ENCODE assay signal across 36 cellular contexts in the genomic region with DNA sequence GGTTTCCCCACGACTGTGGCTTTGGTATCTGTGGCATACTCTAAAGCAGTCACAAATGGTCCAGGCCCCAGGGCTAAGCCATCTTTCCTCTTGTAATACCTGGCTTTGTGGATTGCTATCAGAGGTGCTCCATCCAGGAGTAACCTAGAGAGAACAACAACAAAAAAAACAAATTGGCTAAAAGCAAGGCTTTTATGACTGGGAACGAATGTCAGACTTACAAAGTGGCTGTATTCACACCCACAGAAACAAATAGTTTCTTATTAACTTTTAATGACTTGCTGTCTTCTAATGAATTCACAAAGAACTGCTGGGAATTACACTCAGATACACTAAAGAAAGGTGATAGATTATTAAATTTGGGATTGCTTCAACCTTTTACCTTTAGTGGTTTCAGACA.
"Had no signal": no experiment of that assay in that cellular context is flagged by ENCODE, and none has a peak within 500 bp of the region (broad histone marks: within the 10 kb centered on the region; RNA-seq: fewer than 3 reads in every experiment).

No MANE protein-coding gene starts in this region.

- H3K27me3 ChIP-seq: esophagus squamous epithelium, gastroesophageal sphincter, heart right ventricle had no signal

- H3K4me1 ChIP-seq: esophagus squamous epithelium, gastroesophageal sphincter, heart right ventricle had no signal

- H3K4me3 ChIP-seq: esophagus squamous epithelium, gastroesophageal sphincter, heart right ventricle had no signal

- H3K9me3 ChIP-seq: esophagus squamous epithelium, gastroesophageal sphincter, heart right ventricle had no signal

- H3K27ac ChIP-seq: epithelial cell of prostate, esophagus squamous epithelium, gastroesophageal sphincter, heart right ventricle, WERI-Rb-1 had no signal

- H3K9me3 Mint-ChIP-seq: activated CD4-positive, alpha-beta memory T cell treated with anti-CD3 and anti-CD28 coated beads for 36 hours; activated CD4-positive, alpha-beta T cell treated with anti-CD3 and anti-CD28 coated beads, Interleukin-2, amount 10 ng/mL, durations not matched to agents 24 days and 14 days; activated naive CD4-positive, alpha-beta T cell treated with anti-CD3 and anti-CD28 coated beads, Interleukin-2, amount 10 ng/mL, durations not matched to agents 7 days and 5 days; activated T-helper 1 cell treated with anti-CD3 and anti-CD28 coated beads, Interleukin-12 subunit alpha, Interleukin-12 subunit beta, Interleukin-2, Interleukin-4 antibody, amounts not matched to agents 30 ng/mL and 10 ng/mL and 1 ng/mL, durations not matched to agents 14 hours and 24 hours and 36 hours; activated T-helper 2 cell treated with anti-CD3 and anti-CD28 coated beads, Interferon-gamma antibody, Interleukin-2, Interleukin-4, amounts not matched to agents 10 μg/mL and 5 μg/mL and 100 μg/mL, durations not matched to agents 14 hours and 24 hours and 36 hours; effector memory CD8-positive, alpha-beta T cell; T-helper 2 cell treated with Interferon-gamma antibody and Interleukin-4, amounts not matched to agents 5 μg/mL and 100 μg/mL, for 36 hours had no signal

- ATAC-seq: activated CD4-positive, alpha-beta T cell treated with anti-CD3 and anti-CD28 coated beads for 36 hours; activated CD8-positive, alpha-beta memory T cell treated with anti-CD3 and anti-CD28 coated beads, Interleukin-2, amount 10 ng/mL, durations not matched to agents 7 days and 5 days; activated CD8-positive, alpha-beta T cell treated with anti-CD3 and anti-CD28 coated beads, Interleukin-2, amount 10 ng/mL, durations not matched to agents 7 days and 5 days; effector memory CD8-positive, alpha-beta T cell; gastroesophageal sphincter; heart right ventricle; T-helper 17 cell had no signal

- H3K27ac Mint-ChIP-seq: activated CD4-positive, alpha-beta memory T cell treated with anti-CD3 and anti-CD28 coated beads for 36 hours; activated CD4-positive, alpha-beta T cell treated with anti-CD3 and anti-CD28 coated beads for 36 hours; activated CD4-positive, alpha-beta T cell treated with anti-CD3 and anti-CD28 coated beads, Interleukin-2, amount 10 ng/mL, durations not matched to agents 24 days and 14 days; activated CD8-positive, alpha-beta memory T cell treated with anti-CD3 and anti-CD28 coated beads, Interleukin-2, amount 10 ng/mL, durations not matched to agents 7 days and 5 days; activated CD8-positive, alpha-beta T cell treated with anti-CD3 and anti-CD28 coated beads, Interleukin-2, amount 10 ng/mL, durations not matched to agents 7 days and 5 days; activated naive CD4-positive, alpha-beta T cell treated with anti-CD3 and anti-CD28 coated beads, Interleukin-2, amount 10 ng/mL, durations not matched to agents 7 days and 5 days; activated naive CD8-positive, alpha-beta T cell; activated T-helper 1 cell treated with anti-CD3 and anti-CD28 coated beads, Interleukin-12 subunit alpha, Interleukin-12 subunit beta, Interleukin-2, Interleukin-4 antibody, amounts not matched to agents 30 ng/mL and 10 ng/mL and 1 ng/mL, durations not matched to agents 14 hours and 24 hours and 36 hours; activated T-helper 2 cell treated with anti-CD3 and anti-CD28 coated beads, Interferon-gamma antibody, Interleukin-2, Interleukin-4, amounts not matched to agents 10 μg/mL and 5 μg/mL and 100 μg/mL, durations not matched to agents 14 hours and 24 hours and 36 hours; effector memory CD8-positive, alpha-beta T cell; T-helper 17 cell; T-helper 2 cell treated with Interferon-gamma antibody and Interleukin-4, amounts not matched to agents 5 μg/mL and 100 μg/mL, for 36 hours had no signal

- H3K4me3 Mint-ChIP-seq: activated CD4-positive, alpha-beta memory T cell treated with anti-CD3 and anti-CD28 coated beads for 36 hours; activated CD4-positive, alpha-beta T cell treated with anti-CD3 and anti-CD28 coated beads for 36 hours; activated CD4-positive, alpha-beta T cell treated with anti-CD3 and anti-CD28 coated beads, Interleukin-2, amount 10 ng/mL, durations not matched to agents 24 days and 14 days; activated CD8-positive, alpha-beta memory T cell treated with anti-CD3 and anti-CD28 coated beads, Interleukin-2, amount 10 ng/mL, durations not matched to agents 7 days and 5 days; activated CD8-positive, alpha-beta T cell treated with anti-CD3 and anti-CD28 coated beads, Interleukin-2, amount 10 ng/mL, durations not matched to agents 7 days and 5 days; activated naive CD4-positive, alpha-beta T cell treated with anti-CD3 and anti-CD28 coated beads, Interleukin-2, amount 10 ng/mL, durations not matched to agents 7 days and 5 days; activated naive CD8-positive, alpha-beta T cell; activated T-helper 1 cell treated with anti-CD3 and anti-CD28 coated beads, Interleukin-12 subunit alpha, Interleukin-12 subunit beta, Interleukin-2, Interleukin-4 antibody, amounts not matched to agents 30 ng/mL and 10 ng/mL and 1 ng/mL, durations not matched to agents 14 hours and 24 hours and 36 hours; effector memory CD8-positive, alpha-beta T cell; T-helper 17 cell; T-helper 2 cell treated with Interferon-gamma antibody and Interleukin-4, amounts not matched to agents 5 μg/mL and 100 μg/mL, for 36 hours had no signal

- FAIRE-seq: astrocyte, colon, endometrium, endothelial cell of umbilical vein had no signal

- DNase-seq: activated CD4-positive, alpha-beta memory T cell treated with anti-CD3 and anti-CD28 coated beads for 36 hours; activated CD4-positive, alpha-beta T cell treated with anti-CD3 and anti-CD28 coated beads for 36 hours; activated CD4-positive, alpha-beta T cell treated with anti-CD3 and anti-CD28 coated beads, Interleukin-2, amount 10 ng/mL, durations not matched to agents 24 days and 14 days; activated CD4-positive, CD25-positive, alpha-beta regulatory T cell; activated CD4-positive, CD25-positive, alpha-beta regulatory T cell treated with anti-CD3 and anti-CD28 coated beads, Interleukin-2, amount 50 U/mL, for 72 hours; activated CD8-positive, alpha-beta memory T cell treated with anti-CD3 and anti-CD28 coated beads, Interleukin-2, amount 10 ng/mL, durations not matched to agents 7 days and 5 days; activated CD8-positive, alpha-beta memory T cell treated with anti-CD3 and anti-CD28 coated beads, Interleukin-2, amount 50 U/mL, for 4 hours; activated CD8-positive, alpha-beta T cell treated with anti-CD3 and anti-CD28 coated beads, Interleukin-2, amount 10 ng/mL, durations not matched to agents 7 days and 5 days; activated effector memory CD4-positive, alpha-beta T cell treated with anti-CD3 and anti-CD28 coated beads, Interleukin-2, amount 50 U/mL, for 16 hours; activated naive CD4-positive, alpha-beta T cell treated with anti-CD3 and anti-CD28 coated beads, Interleukin-2, amount 10 ng/mL, durations not matched to agents 7 days and 5 days; activated T-cell treated with anti-CD3 and anti-CD28 coated beads, Interleukin-2, amount 50 U/mL, for 1 hour; activated T-cell treated with anti-CD3 and anti-CD28 coated beads, Interleukin-2, amount 50 U/mL, for 48 hours; amniotic stem cell; anterior cingulate cortex; caudate nucleus; cortex of kidney; dermis blood vessel endothelial cell; effector CD4-positive, alpha-beta T cell; effector memory CD8-positive, alpha-beta T cell; esophagus squamous epithelium; foreskin melanocyte; heart right ventricle; T-helper 1 cell; T-helper 17 cell; T1000; WERI-Rb-1 had no signal
